ENCODE assay signal across 16 cellular contexts in the genomic region with DNA sequence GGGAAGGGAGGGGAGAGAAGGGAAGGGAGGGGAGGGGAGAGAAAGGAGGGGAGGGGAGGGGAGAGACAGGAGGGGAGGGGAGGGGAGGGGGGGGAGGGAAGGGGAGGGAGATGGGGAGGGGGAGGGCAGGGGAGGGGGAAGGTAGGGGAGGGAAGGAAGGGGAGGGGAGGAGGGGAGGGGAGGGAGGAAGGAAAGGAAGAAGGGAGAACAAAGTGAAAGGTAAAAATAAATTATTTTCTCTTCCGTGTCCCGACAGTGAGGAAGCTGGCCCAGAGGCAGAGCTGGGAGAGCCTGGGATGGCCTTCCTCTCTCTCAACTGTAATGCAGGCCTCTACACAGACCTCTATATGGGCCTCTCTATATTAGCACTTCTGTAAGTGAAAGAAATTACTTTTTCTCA. TPM values are rescaled to one million over a fixed set of nuclear protein-coding genes. Genes with fewer than 3 reads are reported as not detected.
DNase-seq lines count a peak whose midpoint lies in the region; ATAC-seq, FAIRE-seq and TF ChIP-seq lines count a peak whose summit lies in the region.
"Had no signal": no experiment of that assay in that cellular context is flagged by ENCODE, and none has a peak within 500 bp of the region (broad histone marks: within the 10 kb centered on the region; RNA-seq: fewer than 3 reads in every experiment).

No MANE protein-coding gene starts in this region.

- peak overlapping the region; percentile 22 for H3K4me3 Mint-ChIP-seq in activated CD8-positive, alpha-beta T cell treated with anti-CD3 and anti-CD28 coated beads for 36 hours
- no peak overlapping the region for H3K4me3 Mint-ChIP-seq in activated naive CD8-positive, alpha-beta T cell treated with anti-CD3 and anti-CD28 coated beads, Interleukin-2, amount 50 U/mL, for 24 hours
- peak overlapping the region; percentile 80 for H3K4me3 Mint-ChIP-seq in stimulated activated effector memory CD8-positive, alpha-beta T cell treated with anti-CD3 and anti-CD28 coated beads, Interleukin-12 subunit alpha, Interleukin-12 subunit beta, amount 100 ng/mL, for 72 hours
- no peak overlapping the region for H3K4me3 Mint-ChIP-seq in HFFc6
- H3K4me3 Mint-ChIP-seq: GM23338 had no signal

- no peak for TF ChIP-seq POLR2A in HepG2 (IDR thresholded peaks at IDR 0.05; ENCODE audit: insufficient read depth in 1 of 2, low read depth in 2 of 2, low read length in 2 of 2)
- no peak for TF ChIP-seq POLR2A in right lobe of liver (IDR thresholded peaks at IDR 0.05)

- H3K36me3 ChIP-seq in HepG2 (replicated peaks in 1 of 2; ENCODE audit: control insufficient read depth in 1 of 2, insufficient read depth in 2 of 2, low read length in 2 of 2), result no peaks in the 10 kb centered on the region
- no peaks in the 10 kb centered on the region for H3K36me3 ChIP-seq in right lobe of liver
- H3K36me3 ChIP-seq: BLaER1 treated with 17β-estradiol and CSF1 and Interleukin-3, amounts not matched to agents 10 nM and 100 nM had no signal

- TF ChIP-seq RAD21 in HepG2 (CRISPR knock-in tag; IDR thresholded peaks at IDR 0.05), result no peak

- no peak for TF ChIP-seq EP300 in HepG2 (IDR thresholded peaks at IDR 0.05; ENCODE audit: low read depth in 2 of 2, low read length in 2 of 2)
- no peak for TF ChIP-seq EP300 in HepG2 (CRISPR knock-in tag; IDR thresholded peaks at IDR 0.05; ENCODE audit: borderline replicate concordance)

- no peaks in the 10 kb centered on the region for H3K27me3 Mint-ChIP-seq in activated CD8-positive, alpha-beta T cell treated with anti-CD3 and anti-CD28 coated beads for 36 hours
- no peaks in the 10 kb centered on the region for H3K27me3 Mint-ChIP-seq in activated naive CD8-positive, alpha-beta T cell treated with anti-CD3 and anti-CD28 coated beads, Interleukin-2, amount 50 U/mL, for 24 hours
- no peaks in the 10 kb centered on the region; the same call in 1 of the 2 replicates for H3K27me3 Mint-ChIP-seq in HFFc6 (ENCODE audit: insufficient read depth)

- ATAC-seq in HepG2 (no peak), right lobe of liver (no peak)
- ATAC-seq in activated CD8-positive, alpha-beta T cell treated with anti-CD3 and anti-CD28 coated beads for 36 hours, result no peak
- ATAC-seq in activated naive CD8-positive, alpha-beta T cell treated with anti-CD3 and anti-CD28 coated beads, Interleukin-2, amount 50 U/mL, for 24 hours, result no peak
- no peak for ATAC-seq in stimulated activated effector memory CD8-positive, alpha-beta T cell treated with anti-CD3 and anti-CD28 coated beads, Interleukin-12 subunit alpha, Interleukin-12 subunit beta, amount 100 ng/mL, for 72 hours
- ATAC-seq: GM23338, K562 had no signal

- H3K4me3 ChIP-seq in HepG2 (replicated peaks in 1 of 3; ENCODE audit: insufficient read depth in 1 of 3, low read depth in 2 of 3, low read length in 3 of 3), result no peak overlapping the region
- H3K4me3 ChIP-seq in right lobe of liver, result no peak overlapping the region
- H3K4me3 ChIP-seq: BLaER1 treated with 17β-estradiol and CSF1 and Interleukin-3, amounts not matched to agents 10 nM and 100 nM; GM23338; K562 had no signal

- peaks cover 7% of the 10 kb centered on the region for H3K9me3 Mint-ChIP-seq in activated CD8-positive, alpha-beta T cell treated with anti-CD3 and anti-CD28 coated beads for 36 hours
- peaks cover 11% of the 10 kb centered on the region for H3K9me3 Mint-ChIP-seq in activated naive CD8-positive, alpha-beta T cell treated with anti-CD3 and anti-CD28 coated beads, Interleukin-2, amount 50 U/mL, for 24 hours
- peaks cover 7% of the 10 kb centered on the region for H3K9me3 Mint-ChIP-seq in stimulated activated effector memory CD8-positive, alpha-beta T cell treated with anti-CD3 and anti-CD28 coated beads, Interleukin-12 subunit alpha, Interleukin-12 subunit beta, amount 100 ng/mL, for 72 hours
- no peaks in the 10 kb centered on the region for H3K9me3 Mint-ChIP-seq in HFFc6

- intact Hi-C loops in HepG2 (cut with micrococcal nuclease; ENCODE audit: unreplicated experiment) (no loop called here), right lobe of liver (cut with DNase I) (no loop called here)
- intact Hi-C loops in activated CD8-positive, alpha-beta T cell treated with anti-CD3 and anti-CD28 coated beads for 36 hours (cut with micrococcal nuclease), result no loop called here

- H3K4me1 Mint-ChIP-seq in activated CD8-positive, alpha-beta T cell treated with anti-CD3 and anti-CD28 coated beads for 36 hours (ENCODE audit: low read depth), result peaks cover 75% of the 10 kb centered on the region
- H3K4me1 Mint-ChIP-seq in activated naive CD8-positive, alpha-beta T cell treated with anti-CD3 and anti-CD28 coated beads, Interleukin-2, amount 50 U/mL, for 24 hours, result peaks cover 81% of the 10 kb centered on the region
- H3K4me1 Mint-ChIP-seq in stimulated activated effector memory CD8-positive, alpha-beta T cell treated with anti-CD3 and anti-CD28 coated beads, Interleukin-12 subunit alpha, Interleukin-12 subunit beta, amount 100 ng/mL, for 72 hours, result peaks cover 75% of the 10 kb centered on the region
- H3K4me1 Mint-ChIP-seq in HFFc6 (ENCODE audit: low read depth), result no peaks in the 10 kb centered on the region

- H2AFZ ChIP-seq in HepG2 (ENCODE audit: low read length), result no peak overlapping the region
- H2AFZ ChIP-seq: GM23338 had no signal

- POLR2A ChIA-PET in HepG2 (lab: Yijun Ruan, JAX), result no interaction called here
- POLR2A ChIA-PET in activated CD8-positive, alpha-beta T cell treated with anti-CD3 and anti-CD28 coated beads for 36 hours (lab: Charles Lee), result interaction anchor here (1.5 kb wide), 1 partner anchor 9 kb away, joined by 5 read pairs; no protein-coding TSS in a partner anchor

- H3K27ac ChIP-seq in HepG2 (ENCODE audit: extremely low read length, insufficient read depth, low read length), result no peak overlapping the region
- no peak overlapping the region for H3K27ac ChIP-seq in right lobe of liver
- H3K27ac ChIP-seq: BLaER1 treated with 17β-estradiol and CSF1 and Interleukin-3, amounts not matched to agents 10 nM and 100 nM had no signal

- H4K20me1 ChIP-seq in HepG2 (ENCODE audit: insufficient read depth, low read length), result no peaks in the 10 kb centered on the region
- H4K20me1 ChIP-seq: BLaER1 treated with 17β-estradiol and CSF1 and Interleukin-3, amounts not matched to agents 10 nM and 100 nM had no signal

- in situ Hi-C loops in HepG2 (cut with HindIII; ENCODE audit: extremely low pct_ligation_motif_present, low pct_unique_long_range_greater_than_20kb), result no loop called here
- in situ Hi-C loops in GM13977 (cut with MboI; ENCODE audit: low pct_unique_long_range_greater_than_20kb, low sequenced_read_pairs, unreplicated experiment), result no loop called here

- CTCF ChIA-PET in HepG2 (lab: Yijun Ruan, JAX; ENCODE audit: low intra/inter-chr PET ratio, low total read pairs), result no interaction called here
- CTCF ChIA-PET in activated CD8-positive, alpha-beta T cell treated with anti-CD3 and anti-CD28 coated beads for 36 hours (lab: Charles Lee), result no interaction called here

- H3K9me3 ChIP-seq in HepG2 (ENCODE audit: low read length), result no peaks in the 10 kb centered on the region
- no peaks in the 10 kb centered on the region for H3K9me3 ChIP-seq in right lobe of liver
- H3K9me3 ChIP-seq: BLaER1 treated with 17β-estradiol and CSF1 and Interleukin-3, amounts not matched to agents 10 nM and 100 nM had no signal

- H3K4me2 ChIP-seq in HepG2 (ENCODE audit: low read depth, low read length), result no peak overlapping the region
- H3K4me2 ChIP-seq: BLaER1 treated with 17β-estradiol and CSF1 and Interleukin-3, amounts not matched to agents 10 nM and 100 nM; GM23338 had no signal

- 96% methylated on average over 2 of the region's 2 CpGs for WGBS in HepG2 (ENCODE audit: low lambda C conversion rate)
- 67% methylated on average over 2 of the region's 2 CpGs for WGBS in right lobe of liver (ENCODE audit: insufficient coverage, low coverage, low lambda C conversion rate, missing lambda C conversion rate)

- H3K4me1 ChIP-seq in HepG2 (ENCODE audit: insufficient read depth, low read length) (peaks cover 13% of the 10 kb centered on the region), right lobe of liver (peaks cover 0 to 5% (median 0%) of the 10 kb centered on the region in 4 donors)

- H3K79me2 ChIP-seq in HepG2 (ENCODE audit: insufficient read depth, low read length), result no peaks in the 10 kb centered on the region

- BruUV-seq in HepG2 (replicated peaks; lab: Mats Ljungman, UMichigan), result no TSS peak

- H3K27ac Mint-ChIP-seq in activated CD8-positive, alpha-beta T cell treated with anti-CD3 and anti-CD28 coated beads for 36 hours, result peak overlapping the region; percentile 94
- H3K27ac Mint-ChIP-seq in activated naive CD8-positive, alpha-beta T cell treated with anti-CD3 and anti-CD28 coated beads, Interleukin-2, amount 50 U/mL, for 24 hours, result peak overlapping the region; percentile 98
- H3K27ac Mint-ChIP-seq in stimulated activated effector memory CD8-positive, alpha-beta T cell treated with anti-CD3 and anti-CD28 coated beads, Interleukin-12 subunit alpha, Interleukin-12 subunit beta, amount 100 ng/mL, for 72 hours, result peak overlapping the region; percentile 90
- no peak overlapping the region for H3K27ac Mint-ChIP-seq in HFFc6
- H3K27ac Mint-ChIP-seq: GM23338 had no signal

- H3K27me3 ChIP-seq in HepG2 (ENCODE audit: control insufficient read depth in 1 of 2, insufficient read depth in 2 of 2, low read length in 2 of 2) (no peaks in the 10 kb centered on the region), right lobe of liver (no peaks in the 10 kb centered on the region)
- H3K27me3 ChIP-seq: BLaER1 treated with 17β-estradiol and CSF1 and Interleukin-3, amounts not matched to agents 10 nM and 100 nM had no signal

- DNase-seq in HepG2 (ENCODE audit: low spot score), result no peak
- no peak for DNase-seq in right lobe of liver
- DNase-seq in activated CD8-positive, alpha-beta T cell treated with anti-CD3 and anti-CD28 coated beads for 36 hours, result no peak
- DNase-seq in activated naive CD8-positive, alpha-beta T cell treated with anti-CD3 and anti-CD28 coated beads, Interleukin-2, amount 50 U/mL, for 24 hours, result no peak
- DNase-seq in stimulated activated effector memory CD8-positive, alpha-beta T cell treated with anti-CD3 and anti-CD28 coated beads, Interleukin-12 subunit alpha, Interleukin-12 subunit beta, amount 100 ng/mL, for 72 hours (ENCODE audit: low spot score in 2 of 2), result no peak
- no peak for DNase-seq in NCI-H1694 (lab: John Stamatoyannopoulos, UW)
- DNase-seq in GM13977 (ENCODE audit: low spot score), result no peak
- no peak for DNase-seq in HFFc6
- DNase-seq: GDM1, HCEC 1CT, NCI-H1105, Right ventricle myocardium superior had no signal

- peaks cover 61% of the 10 kb centered on the region for H3K36me3 Mint-ChIP-seq in activated CD8-positive, alpha-beta T cell treated with anti-CD3 and anti-CD28 coated beads for 36 hours (ENCODE audit: low read depth)
- H3K36me3 Mint-ChIP-seq in activated naive CD8-positive, alpha-beta T cell treated with anti-CD3 and anti-CD28 coated beads, Interleukin-2, amount 50 U/mL, for 24 hours (ENCODE audit: low read depth), result peaks cover 60% of the 10 kb centered on the region
- H3K36me3 Mint-ChIP-seq in stimulated activated effector memory CD8-positive, alpha-beta T cell treated with anti-CD3 and anti-CD28 coated beads, Interleukin-12 subunit alpha, Interleukin-12 subunit beta, amount 100 ng/mL, for 72 hours, result peaks cover 98% of the 10 kb centered on the region
- peaks cover 4% of the 10 kb centered on the region for H3K36me3 Mint-ChIP-seq in HFFc6 (ENCODE audit: low read depth)

- no peak overlapping the region for H3K9ac ChIP-seq in HepG2 (ENCODE audit: insufficient read depth, low read depth, low read length)
- H3K9ac ChIP-seq: BLaER1 treated with 17β-estradiol and CSF1 and Interleukin-3, amounts not matched to agents 10 nM and 100 nM had no signal

- TF ChIP-seq CTCF in HepG2 (CRISPR knock-in tag; IDR thresholded peaks at IDR 0.05), result no peak
- TF ChIP-seq CTCF in right lobe of liver (IDR thresholded peaks at IDR 0.05), result no peak
- TF ChIP-seq CTCF in activated CD8-positive, alpha-beta T cell treated with anti-CD3 and anti-CD28 coated beads for 36 hours (IDR thresholded peaks at IDR 0.05), result no peak
- TF ChIP-seq CTCF in GM13977 (IDR thresholded peaks at IDR 0.05; ENCODE audit: extremely low read depth, insufficient read depth, missing control alignments), result no peak
- TF ChIP-seq CTCF in HFFc6 (IDR thresholded peaks at IDR 0.05), result no peak

- no peak for FAIRE-seq in HepG2 (lab: Jason Lieb, UNC)
- FAIRE-seq: GM19239, K562 had no signal

RNA-seq across cellular contexts. Expression of a gene that starts 53.2 kb away (rescaled TPM):
- total RNA-seq in HepG2 (2016; rRNA removed; fragmentation: Illumina TruSeq; extraction: Trizol) (0.15 and 0.77 TPM in 2 replicates), right lobe of liver (1 to 10 TPM in 5 of 6 experiments, under 1 TPM in 1; 0.68 to 3.8 (median 2.1) TPM)
- total RNA-seq in HepG2 (2016; cell fraction: cytosol; rRNA removed; fragmentation: Illumina TruSeq; extraction: Trizol; ENCODE audit: low read depth), result 4.7 and 5.9 TPM in 2 replicates
- total RNA-seq in HepG2 (2016; cell fraction: insoluble cytoplasmic fraction; rRNA removed; fragmentation: Illumina TruSeq; extraction: Trizol), result 0.10 and 0.63 TPM in 2 replicates
- total RNA-seq in HepG2 (2016; cell fraction: membrane; rRNA removed; fragmentation: Illumina TruSeq; extraction: Trizol), result 0.77 and 1.1 TPM in 2 replicates
- 1.7 TPM in 2 replicates for total RNA-seq in HepG2 (2016; cell fraction: nucleus; rRNA removed; fragmentation: Illumina TruSeq; extraction: Trizol)
- polyA plus RNA-seq in HepG2 (2011; rRNA removed), result 0.13 and 0.20 TPM in 2 replicates
- polyA plus RNA-seq in HepG2 (2011; cell fraction: cytosol; rRNA removed), result 0.05 and 0.10 TPM in 2 replicates
- polyA plus RNA-seq in HepG2 (2011; cell fraction: nucleus; rRNA removed), result 0.40 and 0.45 TPM in 2 replicates
- 0.04 and 0.25 TPM in 2 replicates for polyA plus RNA-seq in HepG2 (2012)
- 0.02 TPM in 1 of 2 replicates, not detected in the other for polyA plus RNA-seq in HepG2 (2016; cell fraction: cytosol; fragmentation: Illumina TruSeq; extraction: Trizol; ENCODE audit: low read depth)
- polyA plus RNA-seq in HepG2 (2016; cell fraction: insoluble cytoplasmic fraction; fragmentation: Illumina TruSeq; extraction: Trizol; ENCODE audit: low read depth), result 0.17 TPM in 1 of 2 replicates, not detected in the other
- polyA plus RNA-seq in HepG2 (2016; cell fraction: membrane; fragmentation: Illumina TruSeq; extraction: Trizol; ENCODE audit: low read depth), result 0.12 TPM in 1 of 2 replicates, not detected in the other
- 0.67 and 0.85 TPM in 2 replicates for polyA plus RNA-seq in HepG2 (2016; cell fraction: nucleus; fragmentation: Illumina TruSeq; extraction: Trizol; ENCODE audit: insufficient read depth, low read depth)
- polyA minus RNA-seq in HepG2 (2011; rRNA and poly(A)+ RNA removed; ENCODE audit: low replicate concordance), result 1.4 and 4.0 TPM in 2 replicates
- polyA minus RNA-seq in HepG2 (2011; cell fraction: cytosol; rRNA and poly(A)+ RNA removed), result 0.79 TPM in 1 of 2 replicates, not detected in the other
- 1.5 and 1.9 TPM in 2 replicates for polyA minus RNA-seq in HepG2 (2011; cell fraction: nucleus; rRNA and poly(A)+ RNA removed)
- total RNA-seq in activated CD8-positive, alpha-beta T cell treated with anti-CD3 and anti-CD28 coated beads for 36 hours, result 10 to 100 TPM; 41.5 to 41.7 TPM
- total RNA-seq in HFFc6 (2021; fragmentation: NEBNext Ultra II Directional; extraction: Animal tissue kit (Norgen Biotek cat#: 25700)), result under 1 TPM; 0.14 to 0.78 (median 0.34) TPM
- total RNA-seq: GM23338 had no signal
- polyA plus RNA-seq: GM23338 had no signal

Comparison
In these comparisons a context has a peak if more than half of its experiments do, and no peak if none do; other contexts are left out.
1. H3K4me3 Mint-ChIP-seq: peak in activated CD8-positive, alpha-beta T cell treated with anti-CD3 and anti-CD28 coated beads for 36 hours (single experiment) and stimulated activated effector memory CD8-positive, alpha-beta T cell treated with anti-CD3 and anti-CD28 coated beads, Interleukin-12 subunit alpha, Interleukin-12 subunit beta, amount 100 ng/mL, for 72 hours (single experiment); none in activated naive CD8-positive, alpha-beta T cell treated with anti-CD3 and anti-CD28 coated beads, Interleukin-2, amount 50 U/mL, for 24 hours (single experiment) and HFFc6 (single experiment).
2. RNA of a gene that starts 53.2 kb away (total RNA-seq): 41.5 to 41.7 TPM in activated CD8-positive, alpha-beta T cell treated with anti-CD3 and anti-CD28 coated beads for 36 hours; 0.68 to 3.8 TPM in right lobe of liver, 0.10 to 5.9 TPM in HepG2 and 0.14 to 0.78 TPM in HFFc6; every median in the first group is over 4 times any median in the second.